10 cellular contexts compared by ENCODE assay signal in the genomic region with DNA sequence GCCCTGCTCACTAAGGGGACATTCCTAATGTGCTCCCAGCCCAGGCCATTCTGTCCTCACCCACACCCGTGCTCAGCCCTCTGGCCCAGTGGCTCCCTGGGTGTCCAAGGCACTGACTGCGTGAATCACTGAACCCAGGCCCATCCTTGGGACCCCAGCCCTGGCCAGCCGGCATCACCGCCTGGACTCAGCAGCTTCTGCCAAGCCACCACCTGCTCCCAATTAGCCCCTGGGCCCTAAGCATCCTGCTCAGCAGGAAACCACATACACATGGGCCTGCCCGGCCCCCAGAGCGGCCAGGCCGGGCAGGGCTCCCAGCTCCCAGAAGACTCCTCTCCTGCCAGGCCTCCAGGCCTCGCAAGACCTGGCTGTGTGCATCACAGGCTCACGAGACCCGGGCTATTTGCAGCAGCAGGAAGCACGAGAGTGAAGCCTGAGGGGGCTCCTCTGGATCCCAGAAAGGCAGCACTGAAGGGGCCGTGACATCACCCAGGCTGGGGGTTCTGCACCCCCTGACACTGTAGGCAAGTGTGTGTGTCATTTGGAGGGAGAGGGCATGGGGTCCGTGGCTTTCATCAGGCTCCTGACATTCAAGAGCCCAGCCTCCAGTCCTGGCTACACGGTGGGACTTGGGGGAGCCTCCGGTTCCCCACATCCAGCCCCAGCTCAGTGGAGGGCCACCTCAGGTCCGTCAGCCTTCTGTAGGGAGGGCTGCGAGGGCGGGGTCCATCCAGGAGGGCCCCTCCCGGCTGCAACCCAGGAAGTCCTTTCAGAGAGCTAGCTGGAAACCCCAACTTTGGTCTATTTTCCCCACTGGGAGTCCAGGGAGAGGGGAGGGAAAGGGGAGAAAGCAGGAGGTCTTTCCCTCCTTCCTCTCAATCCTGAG. TPM values are rescaled to one million over a fixed set of nuclear protein-coding genes. Genes with fewer than 3 reads are reported as not detected.
DNase-seq lines count a peak whose midpoint lies in the region; ATAC-seq lines count a peak whose summit lies in the region.
"Had no signal": no experiment of that assay in that cellular context is flagged by ENCODE, and none has a peak within 500 bp of the region (broad histone marks: within the 10 kb centered on the region; RNA-seq: fewer than 3 reads in every experiment).

No MANE protein-coding gene starts in this region.

- WGBS in aorta, 2 donors, result 7 to 8% methylated on average over 19 of the region's 19 CpGs

- DNase-seq in Right ventricle myocardium inferior (ENCODE audit: missing footprints) (no peak), cardiac septum (ENCODE audit: low spot score) (no peak), aorta (peak; percentile 83 to 86), NCI-H1048 (lab: John Stamatoyannopoulos, UW) (no peak)

- H3K27me3 ChIP-seq in muscle layer of colon (ENCODE audit: control insufficient read depth in 1 of 2, insufficient read depth in 2 of 2, low read length in 2 of 2), result peaks cover 0 to 10% of the 10 kb centered on the region in 2 donors
- H3K27me3 ChIP-seq in aorta (ENCODE audit: control insufficient read depth in 1 of 2, insufficient read depth in 2 of 2, low read length in 1 of 2), result no peaks in the 10 kb centered on the region

- peak overlapping the region; percentile 27 for H3K27ac ChIP-seq in muscle layer of colon (ENCODE audit: low read depth, low read length)
- peak overlapping the region in 1 of 2 donors; percentile 59 for H3K27ac ChIP-seq in aorta (ENCODE audit: low read depth in 1 of 2, low read length in 2 of 2)
- H3K27ac ChIP-seq: VCaP had no signal

- ATAC-seq in Right ventricle myocardium inferior (peak; percentile 66), esophagus mucosa (peak; percentile 4), aorta (ENCODE audit: low FRiP score) (peak; percentile 73), HG03280 (IDR thresholded peaks at IDR 0.05; ENCODE audit: unreplicated experiment) (no peak)
- ATAC-seq in activated CD4-positive, CD25-positive, alpha-beta regulatory T cell treated with anti-CD3 and anti-CD28 coated beads, Interleukin-2, amount 50 U/mL, for 24 hours, result no peak

- H3K4me1 ChIP-seq in muscle layer of colon (ENCODE audit: insufficient read depth, low read length), result peaks cover 9% of the 10 kb centered on the region
- H3K4me1 ChIP-seq in aorta (ENCODE audit: control insufficient read depth in 1 of 2, insufficient read depth in 2 of 2, low read length in 2 of 2), result no peaks in the 10 kb centered on the region
- H3K4me1 ChIP-seq: A549 had no signal

- H3K4me3 ChIP-seq in muscle layer of colon (ENCODE audit: low read depth in 1 of 2, low read length in 2 of 2) (peak overlapping the region in 1 of 2 donors; percentile 58), aorta (ENCODE audit: low read length in 2 of 2) (peak overlapping the region in 1 of 2 donors; percentile 48)
- H3K4me3 ChIP-seq: A549 had no signal

- no peaks in the 10 kb centered on the region for H3K36me3 ChIP-seq in muscle layer of colon (ENCODE audit: insufficient read depth, low read length)
- H3K36me3 ChIP-seq in aorta (ENCODE audit: control insufficient read depth in 1 of 2, insufficient read depth in 2 of 2, low read length in 1 of 2), result no peaks in the 10 kb centered on the region

- no peaks in the 10 kb centered on the region for H3K9me3 ChIP-seq in muscle layer of colon (ENCODE audit: low read length)
- no peaks in the 10 kb centered on the region for H3K9me3 ChIP-seq in aorta (ENCODE audit: control insufficient read depth, low read length)
- H3K9me3 ChIP-seq: A549 had no signal

- no peak overlapping the region for H3K9ac ChIP-seq in muscle layer of colon (ENCODE audit: low read length)

- intact Hi-C loops in Right ventricle myocardium inferior (cut with DNase I), result no loop called here
- intact Hi-C loops in cardiac septum (cut with DNase I), result no loop called here
- intact Hi-C loops in aorta (cut with DNase I), result no loop called here

RNA-seq across cellular contexts. Expression of gene MFAP2, which starts 1.6 kb away (rescaled TPM):
- 4.8 TPM for total RNA-seq in Right ventricle myocardium inferior
- total RNA-seq in cardiac septum, result 4.8 TPM
- 5.3 TPM for total RNA-seq in esophagus mucosa
- 10 to 100 TPM; 29.9 to 65.3 TPM for total RNA-seq in aorta
- polyA plus RNA-seq in aorta, result 10 to 100 TPM; 21.3 to 53.6 TPM

RNA-seq across cellular contexts. Expression of gene ATP13A2, which starts 32.9 kb away (rescaled TPM):
- 16.4 TPM for total RNA-seq in Right ventricle myocardium inferior
- total RNA-seq in cardiac septum, result 13.3 TPM
- 21.5 TPM for total RNA-seq in esophagus mucosa
- 10 to 100 TPM; 28.0 to 36.7 TPM for total RNA-seq in aorta
- polyA plus RNA-seq in aorta, result 10 to 100 TPM in 1 of 2 donors, 1 to 10 TPM in 1; 9.4 to 27.8 TPM

RNA-seq across cellular contexts. Expression of gene CROCC, which starts 57.1 kb away (rescaled TPM):
- 6.5 TPM for total RNA-seq in Right ventricle myocardium inferior
- 7.4 TPM for total RNA-seq in cardiac septum
- 15.3 TPM for total RNA-seq in esophagus mucosa
- total RNA-seq in aorta, result 10 to 100 TPM; 18.6 to 34.1 TPM
- polyA plus RNA-seq in aorta, result 10 to 100 TPM; 10.5 to 68.7 TPM

Comparison
In these comparisons a context has a peak if more than half of its experiments do, and no peak if none do; other contexts are left out.
1. ATAC-seq: peak in Right ventricle myocardium inferior (single experiment), esophagus mucosa (single experiment) and aorta (single experiment); none in activated CD4-positive, CD25-positive, alpha-beta regulatory T cell treated with anti-CD3 and anti-CD28 coated beads, Interleukin-2, amount 50 U/mL, for 24 hours (0 of 2) and HG03280 (single experiment).
2. DNase-seq: peak in aorta (2 of 2); none in Right ventricle myocardium inferior (single experiment), cardiac septum (single experiment) and NCI-H1048 (single experiment).